ENCODE assay signal across 19 cellular contexts in the genomic region with DNA sequence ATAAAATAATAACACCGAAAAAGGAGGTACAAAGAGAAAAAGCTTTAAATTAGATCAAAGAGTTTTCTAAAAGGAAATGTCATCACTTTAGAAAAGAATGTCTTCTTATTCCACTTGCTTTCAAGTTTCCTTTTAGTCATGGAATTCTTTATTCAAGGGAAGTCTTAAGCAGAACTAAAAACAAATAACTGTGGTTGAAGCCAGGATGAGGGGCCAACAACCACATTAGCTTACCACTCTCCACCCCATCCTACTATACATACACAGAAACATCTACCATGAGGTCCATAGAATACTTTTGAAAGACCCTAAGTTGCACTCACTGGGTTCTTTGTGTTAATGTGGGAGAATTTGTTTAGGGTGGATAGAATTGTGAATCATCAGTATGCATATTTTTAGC.
DNase-seq lines count a peak whose midpoint lies in the region; ATAC-seq and TF ChIP-seq lines count a peak whose summit lies in the region.
"Had no signal": no experiment of that assay in that cellular context is flagged by ENCODE, and none has a peak within 500 bp of the region (broad histone marks: within the 10 kb centered on the region; RNA-seq: fewer than 3 reads in every experiment).

No MANE protein-coding gene starts in this region.

- H3K27ac Mint-ChIP-seq in stimulated activated effector memory CD8-positive, alpha-beta T cell treated with anti-CD3 and anti-CD28 coated beads, Interleukin-12 subunit alpha, Interleukin-12 subunit beta, amount 100 ng/mL, for 72 hours = no peak overlapping the region
- H3K27ac Mint-ChIP-seq: CD4-positive, CD25-positive, alpha-beta regulatory T cell had no signal

- no peak overlapping the region for H2AK5ac ChIP-seq in mesenchymal stem cell (ENCODE audit: low read length, severe bottlenecking)

- H4K8ac ChIP-seq in mesenchymal stem cell (ENCODE audit: low read length) = no peak overlapping the region

- TF ChIP-seq CTCF in AG10803 (conservative IDR thresholded peaks at IDR 0.05; ENCODE audit: low read length) = no peak

- no peak overlapping the region for H3K27ac ChIP-seq in mesenchymal stem cell (ENCODE audit: low read length, poor library complexity, severe bottlenecking)
- H3K27ac ChIP-seq: HL-60 had no signal

- H3K9me3 ChIP-seq in mesenchymal stem cell (ENCODE audit: control insufficient read depth, low read length) = no peaks in the 10 kb centered on the region

- H2AFZ ChIP-seq in mesenchymal stem cell (ENCODE audit: low read depth, low read length) = no peak overlapping the region

- H3K23ac ChIP-seq in mesenchymal stem cell (ENCODE audit: low read length in 2 of 2) = no peak overlapping the region

- H2BK120ac ChIP-seq in mesenchymal stem cell (ENCODE audit: low read depth, low read length) = no peak overlapping the region

- peaks cover 14% of the 10 kb centered on the region for H3K9me3 Mint-ChIP-seq in stimulated activated effector memory CD8-positive, alpha-beta T cell treated with anti-CD3 and anti-CD28 coated beads, Interleukin-12 subunit alpha, Interleukin-12 subunit beta, amount 100 ng/mL, for 72 hours

- H3K27me3 ChIP-seq in mesenchymal stem cell (ENCODE audit: control insufficient read depth in 1 of 2, insufficient read depth in 1 of 2, low read length in 2 of 2) = no peaks in the 10 kb centered on the region

- ATAC-seq in stimulated activated effector memory CD8-positive, alpha-beta T cell treated with anti-CD3 and anti-CD28 coated beads, Interleukin-12 subunit alpha, Interleukin-12 subunit beta, amount 100 ng/mL, for 72 hours = no peak
- ATAC-seq in GM18519 (IDR thresholded peaks at IDR 0.05; ENCODE audit: low FRiP score, unreplicated experiment) = no peak
- ATAC-seq: Right ventricle myocardium inferior had no signal

- H3K4me1 Mint-ChIP-seq in stimulated activated effector memory CD8-positive, alpha-beta T cell treated with anti-CD3 and anti-CD28 coated beads, Interleukin-12 subunit alpha, Interleukin-12 subunit beta, amount 100 ng/mL, for 72 hours = no peaks in the 10 kb centered on the region
- H3K4me1 Mint-ChIP-seq: CD4-positive, CD25-positive, alpha-beta regulatory T cell had no signal

- H3K36me3 Mint-ChIP-seq in stimulated activated effector memory CD8-positive, alpha-beta T cell treated with anti-CD3 and anti-CD28 coated beads, Interleukin-12 subunit alpha, Interleukin-12 subunit beta, amount 100 ng/mL, for 72 hours = no peaks in the 10 kb centered on the region
- H3K36me3 Mint-ChIP-seq: CD4-positive, CD25-positive, alpha-beta regulatory T cell had no signal

- H3K14ac ChIP-seq in mesenchymal stem cell (ENCODE audit: low read length in 2 of 2) = no peak overlapping the region

- H3K9ac ChIP-seq in mesenchymal stem cell (ENCODE audit: low read length) = no peak overlapping the region

- H3K4me2 ChIP-seq in mesenchymal stem cell (ENCODE audit: low read length, poor library complexity, severe bottlenecking) = no peak overlapping the region

- H2BK12ac ChIP-seq in mesenchymal stem cell (ENCODE audit: low read length in 2 of 2) = no peak overlapping the region

- no peak overlapping the region for H3K4ac ChIP-seq in mesenchymal stem cell (ENCODE audit: low read depth in 1 of 2, low read length in 2 of 2)

- no peak overlapping the region for H3K4me3 Mint-ChIP-seq in stimulated activated effector memory CD8-positive, alpha-beta T cell treated with anti-CD3 and anti-CD28 coated beads, Interleukin-12 subunit alpha, Interleukin-12 subunit beta, amount 100 ng/mL, for 72 hours
- H3K4me3 Mint-ChIP-seq: CD4-positive, CD25-positive, alpha-beta regulatory T cell had no signal

- H3K36me3 ChIP-seq in mesenchymal stem cell (ENCODE audit: control insufficient read depth in 1 of 2, insufficient read depth in 2 of 2, low read depth in 1 of 2, low read length in 2 of 2) = no peaks in the 10 kb centered on the region
- H3K36me3 ChIP-seq: MG63 had no signal

- H3K79me1 ChIP-seq in mesenchymal stem cell (replicated peaks; ENCODE audit: low read length, poor library complexity, severe bottlenecking) = no peaks in the 10 kb centered on the region

- whole genome bisulfite sequencing in mesenchymal stem cell = no CpG with 5 or more reads among the region's 1 CpG

- H3K4me3 ChIP-seq in AG10803 (ENCODE audit: low read length) (no peak overlapping the region), mesenchymal stem cell (ENCODE audit: insufficient read depth in 1 of 2, low read depth in 1 of 2, low read length in 2 of 2) (no peak overlapping the region)
- H3K4me3 ChIP-seq: MG63 had no signal

- DNase-seq in AG10803 (ENCODE audit: low read depth) (peak; percentile 45), NCI-H226 (peak; percentile 20), dedifferentiated amniotic fluid mesenchymal stem cell (ENCODE audit: extremely low spot score) (peak; percentile 46), mesenchymal stem cell (peak; percentile 35), occipital lobe (lab: John Stamatoyannopoulos, UW) (no peak), HCEC 1CT (no peak)
- no peak for DNase-seq in stimulated activated effector memory CD8-positive, alpha-beta T cell treated with anti-CD3 and anti-CD28 coated beads, Interleukin-12 subunit alpha, Interleukin-12 subunit beta, amount 100 ng/mL, for 72 hours (ENCODE audit: low spot score in 2 of 2)
- DNase-seq: CD4-positive, CD25-positive, alpha-beta regulatory T cell; DMS79 treated with DMSO at 0.1 percent for 48 hours; GOT3; KG1; MG63; NCI-H1105; NCI-H187; NCI-H446; NCI-H774 had no signal

- H3K4me1 ChIP-seq in mesenchymal stem cell (ENCODE audit: control insufficient read depth, insufficient read depth, low read depth, low read length) = no peaks in the 10 kb centered on the region

- H4K91ac ChIP-seq in mesenchymal stem cell (ENCODE audit: low read length) = no peak overlapping the region

- H2BK15ac ChIP-seq in mesenchymal stem cell (ENCODE audit: low read depth, poor library complexity, severe bottlenecking) = no peak overlapping the region

- no peak overlapping the region for H2BK5ac ChIP-seq in mesenchymal stem cell (ENCODE audit: low read depth, low read length, poor library complexity, severe bottlenecking)

- H3K18ac ChIP-seq in mesenchymal stem cell (ENCODE audit: low read depth in 1 of 2, low read length in 2 of 2) = peak overlapping the region in 1 of 2 experiments; percentile 39

Comparison
In these comparisons a context has a peak if more than half of its experiments do, and no peak if none do; other contexts are left out.
1. DNase-seq: peak in AG10803 (single experiment), NCI-H226 (single experiment), dedifferentiated amniotic fluid mesenchymal stem cell (single experiment) and mesenchymal stem cell (single experiment); none in stimulated activated effector memory CD8-positive, alpha-beta T cell treated with anti-CD3 and anti-CD28 coated beads, Interleukin-12 subunit alpha, Interleukin-12 subunit beta, amount 100 ng/mL, for 72 hours (0 of 2), occipital lobe (single experiment) and HCEC 1CT (single experiment).